9 cellular contexts compared by ENCODE assay signal in genomic region chr5:72166070-72166979, GRCh38. TPM values are rescaled to one million over a fixed set of nuclear protein-coding genes. Genes with fewer than 3 reads are reported as not detected.
A peak's percentile ranks its signal among the peaks of the same experiment; 100 is the strongest.
DNase-seq lines count a peak whose midpoint lies in the region; ATAC-seq and TF ChIP-seq lines count a peak whose summit lies in the region.
"Had no signal": no experiment of that assay in that cellular context is flagged by ENCODE, and none has a peak within 500 bp of the region (broad histone marks: within the 10 kb centered on the region; RNA-seq: fewer than 3 reads in every experiment).

No MANE protein-coding gene starts in this region.

- H3K9me3 Mint-ChIP-seq in HFFc6 (no peaks in the 10 kb centered on the region), progenitor cell of endocrine pancreas (ENCODE audit: low read depth) (no peaks in the 10 kb centered on the region), Caco-2 (ENCODE audit: unreplicated experiment) (no peaks in the 10 kb centered on the region)
- H3K9me3 Mint-ChIP-seq: stimulated activated naive CD8-positive, alpha-beta T cell treated with anti-CD3 and anti-CD28 coated beads, Interleukin-15, Interleukin-2, amounts not matched to agents 100 ng/mL and 50 ng/mL, for 24 hours had no signal

- TF ChIP-seq CTCF in HFFc6 (IDR thresholded peaks at IDR 0.05) = no peak
- no peak for TF ChIP-seq CTCF in fibroblast of villous mesenchyme (IDR thresholded peaks at IDR 0.05; ENCODE audit: insufficient read depth, low read depth, low read length)
- no peak for TF ChIP-seq CTCF in progenitor cell of endocrine pancreas (IDR thresholded peaks at IDR 0.05; ENCODE audit: unreplicated experiment)
- no peak for TF ChIP-seq CTCF in Caco-2 (IDR thresholded peaks at IDR 0.05; ENCODE audit: insufficient read depth in 1 of 2, low read depth in 1 of 2, low read length in 1 of 2, severe bottlenecking in 1 of 2, unreplicated experiment in 1 of 2)

- H3K9ac ChIP-seq in SK-N-MC (ENCODE audit: insufficient read length) = no peak overlapping the region

- no peaks in the 10 kb centered on the region for H3K36me3 ChIP-seq in SK-N-MC (ENCODE audit: insufficient read depth, low read length)
- H3K36me3 ChIP-seq in Caco-2 (ENCODE audit: control insufficient read depth, insufficient read depth, low read length) = no peaks in the 10 kb centered on the region

- H3K4me3 Mint-ChIP-seq in HFFc6 (peak overlapping the region; percentile 78), progenitor cell of endocrine pancreas (ENCODE audit: low read depth) (no peak overlapping the region), Caco-2 (ENCODE audit: unreplicated experiment) (no peak overlapping the region)
- H3K4me3 Mint-ChIP-seq: stimulated activated naive CD8-positive, alpha-beta T cell treated with anti-CD3 and anti-CD28 coated beads, Interleukin-15, Interleukin-2, amounts not matched to agents 100 ng/mL and 50 ng/mL, for 24 hours had no signal

- CTCF ChIA-PET in Caco-2 (lab: Charles Lee) = no interaction called here

- no peaks in the 10 kb centered on the region; the same call in 1 of the 2 replicates for H3K27me3 ChIP-seq in Caco-2 (replicated peaks; ENCODE audit: control insufficient read depth, insufficient read depth, low read length)

- POLR2A ChIA-PET in Caco-2 (lab: Charles Lee) = no interaction called here

- H3K27me3 Mint-ChIP-seq in HFFc6 (ENCODE audit: insufficient read depth) (no peaks in the 10 kb centered on the region; the same call in 1 of the 2 replicates), progenitor cell of endocrine pancreas (peaks cover 28% of the 10 kb centered on the region), Caco-2 (ENCODE audit: insufficient read depth, unreplicated experiment) (peaks cover 21% of the 10 kb centered on the region)

- H3K27ac ChIP-seq in SK-N-MC = peak overlapping the region; percentile 85

- peaks cover 68% of the 10 kb centered on the region for H3K4me1 Mint-ChIP-seq in HFFc6 (ENCODE audit: low read depth)
- H3K4me1 Mint-ChIP-seq in progenitor cell of endocrine pancreas (ENCODE audit: low read depth) = peaks cover 33% of the 10 kb centered on the region
- no peaks in the 10 kb centered on the region for H3K4me1 Mint-ChIP-seq in Caco-2 (ENCODE audit: low read depth, unreplicated experiment)

- peak overlapping the region; percentile 91 for H3K27ac Mint-ChIP-seq in HFFc6
- H3K27ac Mint-ChIP-seq in progenitor cell of endocrine pancreas = peak overlapping the region; percentile 61
- no peak overlapping the region for H3K27ac Mint-ChIP-seq in Caco-2 (ENCODE audit: unreplicated experiment)
- H3K27ac Mint-ChIP-seq: stimulated activated naive CD8-positive, alpha-beta T cell treated with anti-CD3 and anti-CD28 coated beads, Interleukin-15, Interleukin-2, amounts not matched to agents 100 ng/mL and 50 ng/mL, for 24 hours had no signal

- no TSS peak for BruUV-seq in Caco-2 (replicated peaks; lab: Mats Ljungman, UMichigan)

- DNase-seq in HFFc6 = peak; percentile 41
- peak; percentile 100 for DNase-seq in SK-N-MC (ENCODE audit: low read depth, low spot score)
- DNase-seq in fibroblast of villous mesenchyme (ENCODE audit: low read depth) = peak; percentile 69
- DNase-seq in progenitor cell of endocrine pancreas (ENCODE audit: low spot score, unreplicated experiment) = no peak
- DNase-seq in Caco-2 = no peak

- no peaks in the 10 kb centered on the region for H3K4me1 ChIP-seq in Caco-2

- H3K36me3 Mint-ChIP-seq in HFFc6 (ENCODE audit: low read depth) (peaks cover 47% of the 10 kb centered on the region), progenitor cell of endocrine pancreas (ENCODE audit: insufficient read depth) (peaks cover 2% of the 10 kb centered on the region), Caco-2 (ENCODE audit: insufficient read depth, unreplicated experiment) (no peaks in the 10 kb centered on the region)

- H3K4me3 ChIP-seq in SK-N-MC (peak overlapping the region; percentile 71), fibroblast of villous mesenchyme (ENCODE audit: low read depth, low read length) (no peak overlapping the region), Caco-2 (ENCODE audit: low read depth, low read length) (no peak overlapping the region)

- ATAC-seq in HG02763 (IDR thresholded peaks at IDR 0.05; ENCODE audit: unreplicated experiment) (no peak), HG02588 (IDR thresholded peaks at IDR 0.05; ENCODE audit: unreplicated experiment) (no peak), GM21526 (IDR thresholded peaks at IDR 0.05; ENCODE audit: low FRiP score, unreplicated experiment) (no peak)

- intact Hi-C loops in Caco-2 (cut with micrococcal nuclease; ENCODE audit: unreplicated experiment) = no loop called here

- H3K9me3 ChIP-seq in SK-N-MC (ENCODE audit: low read depth, low read length) (no peaks in the 10 kb centered on the region), Caco-2 (no peaks in the 10 kb centered on the region)

RNA-seq across cellular contexts. Expression of gene MAP1B, which starts 59.0 kb away (rescaled TPM):
- total RNA-seq in HFFc6 (2021; fragmentation: NEBNext Ultra II Directional; extraction: Animal tissue kit (Norgen Biotek cat#: 25700)) = 100 to 1,000 TPM; 164 to 272 (median 235) TPM
- total RNA-seq in fibroblast of villous mesenchyme (74.3 and 124 TPM in 2 replicates), progenitor cell of endocrine pancreas (58.6 and 63.8 TPM in 2 replicates), Caco-2 (2022) (0.66 and 0.77 TPM in 2 replicates)

Comparison
In these comparisons a context has a peak if more than half of its experiments do, and no peak if none do; other contexts are left out.
1. DNase-seq: peak in HFFc6 (single experiment), SK-N-MC (single experiment) and fibroblast of villous mesenchyme (single experiment); none in progenitor cell of endocrine pancreas (single experiment) and Caco-2 (0 of 2).
2. RNA of gene MAP1B, which starts 59.0 kb away (total RNA-seq): 164 to 272 TPM in HFFc6, 74.3 to 124 TPM in fibroblast of villous mesenchyme and 58.6 to 63.8 TPM in progenitor cell of endocrine pancreas; 0.66 to 0.77 TPM in Caco-2; every median in the first group is over 10 times any median in the second.